In genomic region chr9:113546566-113546965, GRCh38 we compare ENCODE assay signal across 21 cellular contexts.
A peak's percentile ranks its signal among the peaks of the same experiment; 100 is the strongest.
DNase-seq lines count a peak whose midpoint lies in the region; ATAC-seq and TF ChIP-seq lines count a peak whose summit lies in the region.
"Had no signal": no experiment of that assay in that cellular context is flagged by ENCODE, and none has a peak within 500 bp of the region (broad histone marks: within the 10 kb centered on the region; RNA-seq: fewer than 3 reads in every experiment).

No MANE protein-coding gene starts in this region.

- peak overlapping the region; percentile 27 for H3K27ac Mint-ChIP-seq in activated T-cell treated with anti-CD3 and anti-CD28 coated beads, Interleukin-2, amount 50 U/mL, for 24 hours
- peak overlapping the region; percentile 92 for H3K27ac Mint-ChIP-seq in activated naive CD8-positive, alpha-beta T cell

- H3K9me3 Mint-ChIP-seq in activated T-cell treated with anti-CD3 and anti-CD28 coated beads, Interleukin-2, amount 50 U/mL, for 24 hours, result no peaks in the 10 kb centered on the region
- H3K9me3 Mint-ChIP-seq in activated T-cell treated with anti-CD3 and anti-CD28 coated beads, Interleukin-2, amount 50 U/mL, for 4 hours, result no peaks in the 10 kb centered on the region
- H3K9me3 Mint-ChIP-seq in activated naive CD8-positive, alpha-beta T cell (ENCODE audit: low read depth), result no peaks in the 10 kb centered on the region

- peaks cover 73% of the 10 kb centered on the region for H3K36me3 Mint-ChIP-seq in activated T-cell treated with anti-CD3 and anti-CD28 coated beads, Interleukin-2, amount 50 U/mL, for 24 hours (ENCODE audit: low read depth)
- H3K36me3 Mint-ChIP-seq in activated T-cell treated with anti-CD3 and anti-CD28 coated beads, Interleukin-2, amount 50 U/mL, for 4 hours (ENCODE audit: insufficient read depth), result peaks cover 20% of the 10 kb centered on the region
- peaks cover 7% of the 10 kb centered on the region for H3K36me3 Mint-ChIP-seq in activated naive CD8-positive, alpha-beta T cell

- H3K27ac ChIP-seq in sigmoid colon, result no peak overlapping the region

- no peak for TF ChIP-seq EP300 in sigmoid colon (IDR thresholded peaks at IDR 0.05)

- no peak for ATAC-seq in activated T-cell treated with anti-CD3 and anti-CD28 coated beads, Interleukin-2, amount 50 U/mL, for 4 hours
- ATAC-seq in left cardiac atrium, result no peak
- no peak for ATAC-seq in HG02884 (IDR thresholded peaks at IDR 0.05; ENCODE audit: unreplicated experiment)
- ATAC-seq: HCT116, mucosa of descending colon had no signal

- peaks cover 48% of the 10 kb centered on the region for H3K4me1 Mint-ChIP-seq in activated T-cell treated with anti-CD3 and anti-CD28 coated beads, Interleukin-2, amount 50 U/mL, for 24 hours (ENCODE audit: low read depth)
- peaks cover 44% of the 10 kb centered on the region for H3K4me1 Mint-ChIP-seq in activated T-cell treated with anti-CD3 and anti-CD28 coated beads, Interleukin-2, amount 50 U/mL, for 4 hours (ENCODE audit: low read depth)
- H3K4me1 Mint-ChIP-seq in activated naive CD8-positive, alpha-beta T cell (ENCODE audit: low read depth), result peaks cover 50% of the 10 kb centered on the region

- no peak for DNase-seq in activated T-cell treated with anti-CD3 and anti-CD28 coated beads, Interleukin-2, amount 50 U/mL, for 24 hours
- no peak for DNase-seq in activated T-cell treated with anti-CD3 and anti-CD28 coated beads, Interleukin-2, amount 50 U/mL, for 4 hours
- DNase-seq in left cardiac atrium (peak; percentile 10), sigmoid colon (peak; percentile 50), NCI-H1417 (lab: John Stamatoyannopoulos, UW) (no peak), DMS79 (lab: John Stamatoyannopoulos, UW) (no peak)
- DNase-seq: activated CD4-positive, CD25-positive, alpha-beta regulatory T cell treated with anti-CD3 and anti-CD28 coated beads, Interleukin-2, amount 50 U/mL, for 72 hours; activated gamma-delta T cell; anterior cingulate cortex; BE2C; Calu3; cerebellar nuclear complex; mucosa of descending colon; NCI-H1417 treated with DMSO at 0.1 percent for 48 hours; NCI-H2171; NCI-H526 treated with DMSO at 0.1 percent for 48 hours; SW 1271 had no signal

- H3K27me3 Mint-ChIP-seq in activated T-cell treated with anti-CD3 and anti-CD28 coated beads, Interleukin-2, amount 50 U/mL, for 24 hours, result no peaks in the 10 kb centered on the region
- no peaks in the 10 kb centered on the region for H3K27me3 Mint-ChIP-seq in activated T-cell treated with anti-CD3 and anti-CD28 coated beads, Interleukin-2, amount 50 U/mL, for 4 hours (ENCODE audit: low read depth)
- H3K27me3 Mint-ChIP-seq in activated naive CD8-positive, alpha-beta T cell, result no peaks in the 10 kb centered on the region

- TF ChIP-seq POLR2A in sigmoid colon (IDR thresholded peaks at IDR 0.05), result no peak

- peaks cover 0 to 24% (median 22%) of the 10 kb centered on the region in 4 donors for H3K4me1 ChIP-seq in sigmoid colon

- no peak overlapping the region for H3K4me3 Mint-ChIP-seq in activated T-cell treated with anti-CD3 and anti-CD28 coated beads, Interleukin-2, amount 50 U/mL, for 24 hours
- no peak overlapping the region for H3K4me3 Mint-ChIP-seq in activated T-cell treated with anti-CD3 and anti-CD28 coated beads, Interleukin-2, amount 50 U/mL, for 4 hours
- no peak overlapping the region for H3K4me3 Mint-ChIP-seq in activated naive CD8-positive, alpha-beta T cell

- peaks cover 0 to 17% (median 6%) of the 10 kb centered on the region in 4 donors for H3K36me3 ChIP-seq in sigmoid colon

- no peak for TF ChIP-seq CTCF in sigmoid colon (IDR thresholded peaks at IDR 0.05)

- 92 to 97% methylated on average over 5 of the region's 5 CpGs for WGBS in sigmoid colon, 2 donors

- H3K27me3 ChIP-seq in sigmoid colon, result no peaks in the 10 kb centered on the region
- H3K27me3 ChIP-seq: BE2C, spleen had no signal

- intact Hi-C loops in left cardiac atrium (cut with DNase I) (no loop called here), sigmoid colon (cut with DNase I) (no loop called here)

- no peak overlapping the region for H3K4me3 ChIP-seq in sigmoid colon
- H3K4me3 ChIP-seq: mucosa of descending colon, spleen had no signal

- H3K9me3 ChIP-seq in sigmoid colon, result no peaks in the 10 kb centered on the region
- H3K9me3 ChIP-seq: BE2C, mucosa of descending colon, spleen had no signal

Comparison
In these comparisons a context has a peak if more than half of its experiments do, and no peak if none do; other contexts are left out.
1. DNase-seq: peak in left cardiac atrium (single experiment) and sigmoid colon (single experiment); none in activated T-cell treated with anti-CD3 and anti-CD28 coated beads, Interleukin-2, amount 50 U/mL, for 24 hours (single experiment), activated T-cell treated with anti-CD3 and anti-CD28 coated beads, Interleukin-2, amount 50 U/mL, for 4 hours (single experiment), NCI-H1417 (0 of 3) and DMS79 (single experiment).